In genomic region chr18:38551881-38552280, GRCh38 we compare ENCODE assay signal across 19 cellular contexts.
DNase-seq lines count a peak whose midpoint lies in the region; ATAC-seq, FAIRE-seq and TF ChIP-seq lines count a peak whose summit lies in the region.
"Had no signal": no experiment of that assay in that cellular context is flagged by ENCODE, and none has a peak within 500 bp of the region (broad histone marks: within the 10 kb centered on the region; RNA-seq: fewer than 3 reads in every experiment).

No MANE protein-coding gene starts in this region.

- no peaks in the 10 kb centered on the region for H3K36me3 ChIP-seq in keratinocyte (ENCODE audit: control insufficient read depth in 2 of 2, extremely low read depth in 1 of 2, insufficient read depth in 2 of 2, low read length in 2 of 2)
- H3K36me3 ChIP-seq: SJCRH30 had no signal

- H3K27me3 ChIP-seq in keratinocyte (ENCODE audit: control insufficient read depth, extremely low read depth, insufficient read depth, low read length), result no peaks in the 10 kb centered on the region
- H3K27me3 ChIP-seq: SJCRH30 had no signal

- POLR2A ChIA-PET in RWPE1 (lab: Yijun Ruan, JAX; ENCODE audit: low non-redundant PET), result no interaction called here

- peaks cover 19% of the 10 kb centered on the region for H3K4me1 ChIP-seq in keratinocyte (ENCODE audit: control insufficient read depth, extremely low read depth, insufficient read depth, low read length)
- H3K4me1 ChIP-seq: SJCRH30 had no signal

- H3K9ac ChIP-seq in keratinocyte (ENCODE audit: control insufficient read depth, extremely low read depth, insufficient read depth, low read length), result peak overlapping the region; percentile 22

- H3K27ac ChIP-seq in RWPE1, result no peak overlapping the region
- peak overlapping the region; percentile 29 for H3K27ac ChIP-seq in keratinocyte (ENCODE audit: control insufficient read depth, insufficient read depth, low read length)
- H3K27ac ChIP-seq: C4-2B, SJCRH30 had no signal

- no peak for DNase-seq in D721Med (ENCODE audit: insufficient read length, low spot score)
- DNase-seq in RWPE1 (ENCODE audit: low spot score), result peak; percentile 13
- DNase-seq in cerebellar cortex (ENCODE audit: low spot score), result peak; percentile 48
- DNase-seq in keratinocyte (ENCODE audit: low read depth, low spot score), result peak; percentile 71
- DNase-seq in DMS79 treated with DMSO at 0.1 percent for 48 hours (lab: John Stamatoyannopoulos, UW), result no peak
- no peak for DNase-seq in SKM-1 (lab: John Stamatoyannopoulos, UW; ENCODE audit: unreplicated experiment)
- no peak for DNase-seq in activated CD4-positive, alpha-beta T cell treated with anti-CD3 and anti-CD28 coated beads for 1 hour
- DNase-seq: DMS53; EL; H7; NCI-H1092 treated with DMSO at 0.1 percent for 48 hours; NCI-H1436 treated with DMSO at 0.1 percent for 48 hours; NCI-H1930; NK-92 treated with Interleukin-12 subunit alpha and Interleukin-12 subunit beta, amount 100 ng/mL, for 24 hours; SJCRH30 had no signal

- no peaks in the 10 kb centered on the region for H4K20me1 ChIP-seq in keratinocyte (ENCODE audit: control insufficient read depth, extremely low read depth, insufficient read depth, low read length)

- ATAC-seq in GM21515 (IDR thresholded peaks at IDR 0.05; ENCODE audit: unreplicated experiment), result no peak
- ATAC-seq: K562, Panc1 had no signal

- H3K9me3 ChIP-seq in keratinocyte (ENCODE audit: control insufficient read depth, low read depth, low read length), result no peaks in the 10 kb centered on the region
- H3K9me3 ChIP-seq: SJCRH30 had no signal

- no peak overlapping the region for H2AFZ ChIP-seq in keratinocyte (ENCODE audit: control insufficient read depth, low read length)

- FAIRE-seq in D721Med (lab: Jason Lieb, UNC), result peak; percentile 6
- peak; percentile 95 for FAIRE-seq in keratinocyte (lab: Jason Lieb, UNC)
- FAIRE-seq: K562 had no signal

- TF ChIP-seq CTCF in D721Med (IDR thresholded peaks at IDR 0.05; ENCODE audit: insufficient read depth, missing control alignments) (no peak), RWPE1 (conservative IDR thresholded peaks at IDR 0.05; ENCODE audit: low read depth) (no peak), keratinocyte (optimal IDR thresholded peaks at IDR 0.05 in 1 of 3, IDR thresholded peaks at IDR 0.05 in 1 of 3, conservative IDR thresholded peaks at IDR 0.05 in 1 of 3; ENCODE audit: extremely low read depth in 1 of 3, insufficient read depth in 2 of 3, low read length in 3 of 3) (no peak)

- no peaks in the 10 kb centered on the region for H3K79me2 ChIP-seq in keratinocyte (ENCODE audit: control insufficient read depth, insufficient read depth, low read length)

- H3K4me2 ChIP-seq in keratinocyte (ENCODE audit: control insufficient read depth, extremely low read depth, insufficient read depth, low read depth, low read length), result peak overlapping the region; percentile 52

- CTCF ChIA-PET in RWPE1 (lab: Yijun Ruan, JAX), result no interaction called here

- H3K9me1 ChIP-seq in keratinocyte (ENCODE audit: control insufficient read depth, extremely low read depth, insufficient read depth, low read length), result no peaks in the 10 kb centered on the region

- dilution Hi-C loops in keratinocyte (cut with MboI; ENCODE audit: extremely low pct_ligation_motif_present, low sequenced_read_pairs), result no loop called here

- no peak overlapping the region for H3K4me3 ChIP-seq in keratinocyte (ENCODE audit: control insufficient read depth in 2 of 3, extremely low read depth in 1 of 3, insufficient read depth in 2 of 3, low read depth in 1 of 3, low read length in 3 of 3)
- H3K4me3 ChIP-seq: K562, SJCRH30 had no signal

Comparison
In these comparisons a context has a peak if more than half of its experiments do, and no peak if none do; other contexts are left out.
1. DNase-seq: peak in RWPE1 (single experiment), cerebellar cortex (single experiment) and keratinocyte (single experiment); none in D721Med (single experiment), DMS79 treated with DMSO at 0.1 percent for 48 hours (single experiment), SKM-1 (single experiment) and activated CD4-positive, alpha-beta T cell treated with anti-CD3 and anti-CD28 coated beads for 1 hour (single experiment).